Comparison of ENCODE assay signal across 1 cellular context in the genomic region with DNA sequence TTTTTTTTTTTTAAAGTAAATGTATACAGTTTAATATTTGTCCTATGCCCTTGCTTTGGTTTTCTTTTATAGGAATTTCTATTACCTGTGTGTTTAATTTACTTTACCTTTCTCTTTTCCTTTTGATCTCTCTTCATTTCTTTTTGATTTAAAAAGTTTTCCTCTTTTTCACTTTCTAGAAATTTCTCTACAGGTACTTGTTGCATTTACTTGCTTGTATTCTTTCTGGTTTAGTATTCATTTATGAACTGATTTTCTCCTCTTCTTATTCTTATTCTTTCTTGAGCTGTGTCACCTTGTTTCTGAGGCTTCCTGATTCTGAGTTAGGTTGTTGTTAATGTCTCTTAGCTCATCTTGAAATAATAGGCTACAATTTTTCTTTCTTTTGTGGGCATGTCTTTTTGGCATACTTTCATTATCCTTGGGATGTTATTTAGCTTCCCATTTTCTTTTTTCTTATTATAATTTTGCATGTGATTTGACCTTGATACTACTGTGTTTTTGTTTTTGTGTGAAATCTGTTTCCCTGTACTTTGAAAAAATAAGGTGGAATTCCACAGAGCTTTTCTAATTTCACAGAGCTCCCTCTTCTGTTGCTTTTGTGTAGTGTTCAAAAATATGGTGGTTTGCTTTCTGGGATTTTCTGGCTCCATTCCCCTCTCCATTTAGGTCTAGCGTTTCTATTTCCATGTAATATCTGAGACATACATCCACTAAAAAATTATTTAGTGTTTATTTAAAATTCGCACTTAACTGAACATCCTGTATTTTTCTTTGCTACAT.
TF ChIP-seq lines count a peak whose summit lies in the region.

No MANE protein-coding gene starts in this region.

TF ChIP-seq in endothelial cell of umbilical vein, 7 proteins besides CTCF, POLR2A, EP300 and RAD21 (continued from another document):
- TF ChIP-seq GATA2 (IDR thresholded peaks at IDR 0.05; ENCODE audit: insufficient read depth, insufficient read length, low read depth, low read length): no peak
- no peak for TF ChIP-seq POLR2AphosphoS5 (IDR thresholded peaks at IDR 0.05; ENCODE audit: insufficient read depth, low read depth, low read length)
